23 cellular contexts compared by ENCODE assay signal in genomic region chr3:117052356-117052755, GRCh38.
DNase-seq lines count a peak whose midpoint lies in the region; ATAC-seq and TF ChIP-seq lines count a peak whose summit lies in the region.
"Had no signal": no experiment of that assay in that cellular context is flagged by ENCODE, and none has a peak within 500 bp of the region (broad histone marks: within the 10 kb centered on the region; RNA-seq: fewer than 3 reads in every experiment).

No MANE protein-coding gene starts in this region.

- TF ChIP-seq CTCF in choroid plexus epithelial cell (conservative IDR thresholded peaks at IDR 0.05; ENCODE audit: low read depth, low read length) (no peak), body of pancreas (IDR thresholded peaks at IDR 0.05) (no peak)

- intact Hi-C loops in body of pancreas (cut with DNase I): no loop called here

- WGBS in body of pancreas, 2 donors: 80 to 88% methylated on average over 4 of the region's 4 CpGs

- no peak for ATAC-seq in body of pancreas
- ATAC-seq: left colon, upper lobe of right lung had no signal

- H3K27ac ChIP-seq in body of pancreas: no peak overlapping the region
- H3K27ac ChIP-seq: right atrium auricular region, upper lobe of right lung had no signal

- no peaks in the 10 kb centered on the region for H3K4me1 ChIP-seq in body of pancreas
- H3K4me1 ChIP-seq: right atrium auricular region had no signal

- DNase-seq in AG08395 (ENCODE audit: low spot score) (peak; percentile 6), GM04504 (ENCODE audit: low read depth) (peak; percentile 15), choroid plexus epithelial cell (ENCODE audit: low read depth) (peak; percentile 26), hepatic stellate cell (ENCODE audit: low spot score) (peak; percentile 51), ureter (ENCODE audit: low spot score) (no peak), cerebellum (ENCODE audit: low spot score) (no peak), body of pancreas (no peak)
- no peak for DNase-seq in activated CD4-positive, alpha-beta T cell treated with anti-CD3 and anti-CD28 coated beads, Interleukin-2, amount 50 U/mL, for 4 hours
- DNase-seq: activated naive CD4-positive, alpha-beta T cell treated with Interleukin-2 at 50 U/mL for 16 hours; activated T-cell treated with anti-CD3 and anti-CD28 coated beads, Interleukin-2, amount 50 U/mL, for 48 hours; amygdala; CD4-positive, CD25-positive, alpha-beta regulatory T cell; central memory CD4-positive, alpha-beta T cell; DMS153; effector CD4-positive, alpha-beta T cell; left colon; NCI-H1092; NCI-H187 treated with DMSO at 0.1 percent for 48 hours; occipital lobe; SHP77; T-helper 1 cell; upper lobe of right lung had no signal

- no peaks in the 10 kb centered on the region for H3K36me3 ChIP-seq in body of pancreas (replicated peaks in 1 of 2; ENCODE audit: insufficient read depth in 1 of 2, low read depth in 2 of 2)
- H3K36me3 ChIP-seq: right atrium auricular region, upper lobe of right lung had no signal

- H3K4me3 ChIP-seq in choroid plexus epithelial cell (ENCODE audit: low read depth, low read length): no peak overlapping the region
- no peak overlapping the region for H3K4me3 ChIP-seq in body of pancreas
- H3K4me3 ChIP-seq: right atrium auricular region, upper lobe of right lung had no signal

- no peaks in the 10 kb centered on the region for H3K27me3 ChIP-seq in body of pancreas
- H3K27me3 ChIP-seq: right atrium auricular region, upper lobe of right lung had no signal

- no peak for TF ChIP-seq POLR2A in body of pancreas (IDR thresholded peaks at IDR 0.05)

- H3K9me3 ChIP-seq in body of pancreas: no peaks in the 10 kb centered on the region
- H3K9me3 ChIP-seq: right atrium auricular region, upper lobe of right lung had no signal

Comparison
In these comparisons a context has a peak if more than half of its experiments do, and no peak if none do; other contexts are left out.
1. DNase-seq: peak in AG08395 (single experiment), GM04504 (single experiment), choroid plexus epithelial cell (single experiment) and hepatic stellate cell (single experiment); none in activated CD4-positive, alpha-beta T cell treated with anti-CD3 and anti-CD28 coated beads, Interleukin-2, amount 50 U/mL, for 4 hours (0 of 2), ureter (single experiment), cerebellum (single experiment) and body of pancreas (0 of 4).